In the genomic region with DNA sequence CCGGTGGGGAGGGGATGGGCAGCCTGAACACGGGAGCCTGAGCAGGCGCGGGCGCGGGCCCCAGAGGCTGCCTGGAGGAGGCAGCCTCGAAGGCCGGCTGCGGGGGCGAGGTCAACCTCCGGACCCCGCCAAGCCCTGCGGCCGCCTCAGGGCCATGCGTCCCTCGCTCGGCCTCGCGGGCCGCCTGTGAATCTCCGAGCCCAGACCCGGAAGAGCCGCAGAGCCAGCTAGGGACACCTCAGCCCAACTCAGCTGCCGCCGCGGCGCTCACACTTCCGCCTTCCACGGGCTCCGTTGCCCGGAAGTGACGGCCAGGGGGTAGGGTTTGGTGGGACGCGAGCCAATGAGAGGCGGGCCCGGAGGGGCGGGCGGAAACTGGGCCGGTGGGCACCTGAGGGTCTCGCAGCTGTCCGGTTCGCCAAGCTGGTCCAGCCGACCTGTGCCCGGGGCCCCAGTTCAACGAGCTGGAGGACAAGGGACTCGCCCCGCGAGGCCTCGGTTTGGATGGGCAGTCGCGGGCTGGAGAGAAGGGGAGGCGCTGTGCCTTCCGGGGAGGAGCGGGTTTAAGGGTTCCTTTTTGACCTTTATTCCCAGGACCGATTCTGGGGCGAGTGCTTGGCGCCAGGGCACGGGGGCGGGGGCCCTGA, we compare ENCODE assay signal across 8 cellular contexts. TPM values are rescaled to one million over a fixed set of nuclear protein-coding genes. Genes with fewer than 3 reads are reported as not detected.
DNase-seq lines count a peak whose midpoint lies in the region; ATAC-seq and TF ChIP-seq lines count a peak whose summit lies in the region.

A gene (minus strand): TSS at position 277 of the 647 bp plus-strand sequence. CDS start 386 bp downstream, outside the sequence.

- H3K9me3 ChIP-seq in adipocyte (ENCODE audit: control insufficient read depth, low read length) (no peaks in the 10 kb centered on the region), cardiac muscle cell (ENCODE audit: low read depth) (no peaks in the 10 kb centered on the region), tibial nerve (no peaks in the 10 kb centered on the region)

- no peaks in the 10 kb centered on the region for H3K9me3 Mint-ChIP-seq in T-cell

- 0 out of 3 replicates have a peak, but pooled peaks have one; percentile 0 for TF ChIP-seq CTCF in GM12872 (IDR thresholded peaks at IDR 0.05; ENCODE audit: insufficient read depth, low read depth, low read length)
- no peak for TF ChIP-seq CTCF in cardiac muscle cell (IDR thresholded peaks at IDR 0.05; ENCODE audit: low read depth, low read length)
- peak in 3 of 5 experiments; percentile 10 to 37 (median 25) for TF ChIP-seq CTCF in tibial nerve (IDR thresholded peaks at IDR 0.05)

- peaks cover 25% of the 10 kb centered on the region for H3K4me1 ChIP-seq in adipocyte (ENCODE audit: control insufficient read depth, insufficient read depth, low read length)
- peaks cover 6% of the 10 kb centered on the region for H3K4me1 ChIP-seq in cardiac muscle cell (ENCODE audit: low read depth)
- peaks cover 0 to 43% (median 24%) of the 10 kb centered on the region in 4 donors for H3K4me1 ChIP-seq in tibial nerve

- H3K9ac ChIP-seq in adipocyte (ENCODE audit: low read length) = peak within 1 kb of the TSS; percentile 96

- peak; percentile 77 for ATAC-seq in HG02610 (IDR thresholded peaks at IDR 0.05; ENCODE audit: unreplicated experiment)
- ATAC-seq in T-cell (replicated peaks in 1 of 4) = peak; percentile 89 to 92 (median 90)

- peak; percentile 92 to 96 for TF ChIP-seq POLR2A in tibial nerve (IDR thresholded peaks at IDR 0.05)

- DNase-seq in NCI-H1105 treated with DMSO at 0.1 percent for 48 hours (lab: John Stamatoyannopoulos, UW) = peak; percentile 74
- DNase-seq in T-cell = peak; percentile 80 to 95 (median 88)
- DNase-seq in adipocyte (ENCODE audit: low read depth) = peak; percentile 95
- DNase-seq in cardiac muscle cell (ENCODE audit: low read depth in 1 of 2, low spot score in 1 of 2) = peak; percentile 85 to 94
- DNase-seq in pons (ENCODE audit: low spot score) = peak; percentile 86
- DNase-seq in tibial nerve (ENCODE audit: low spot score in 2 of 2) = peak; percentile 86 to 89

- H3K4me3 Mint-ChIP-seq in T-cell = peak within 1 kb of the TSS; percentile 95 to 99 (median 97)

- H3K4me3 ChIP-seq in adipocyte (ENCODE audit: low read length) = peak within 1 kb of the TSS; percentile 93
- H3K4me3 ChIP-seq in cardiac muscle cell = peak within 1 kb of the TSS; percentile 72
- peak within 1 kb of the TSS; percentile 78 to 100 (median 90) for H3K4me3 ChIP-seq in tibial nerve

- H3K36me3 ChIP-seq in adipocyte (ENCODE audit: control insufficient read depth, insufficient read depth, low read length, severe bottlenecking) (peaks cover 4% of the 10 kb centered on the region), cardiac muscle cell (no peaks in the 10 kb centered on the region), tibial nerve (peaks cover 0 to 9% (median 0%) of the 10 kb centered on the region in 3 donors)

- peak within 1 kb of the TSS; percentile 34 for H3K27ac ChIP-seq in cardiac muscle cell
- H3K27ac ChIP-seq in tibial nerve = peak within 1 kb of the TSS; percentile 90 to 99 (median 96)

- POLR2A ChIA-PET in T-cell (lab: Charles Lee) = no interaction called here

- 0 to 1% methylated on average over 26 to 39 of the region's 59 CpGs for WGBS in tibial nerve, 2 donors

- H3K4me1 Mint-ChIP-seq in T-cell = peaks cover 26 to 47% (median 37%) of the 10 kb centered on the region in 3 donors

- CTCF ChIA-PET in T-cell (lab: Charles Lee) = interaction anchor here in 1 of 2 donors (0.7 to 0.8 kb wide), 3 partner anchors 55 to 190 kb away, joined by 3 to 4 read pairs (median 4); a partner anchor contains a TSS

- peak within 1 kb of the TSS; percentile 96 to 97 for H3K27ac Mint-ChIP-seq in T-cell

- TF ChIP-seq EP300 in tibial nerve (IDR thresholded peaks at IDR 0.05) = peak; percentile 86 to 97

- no peaks in the 10 kb centered on the region for H3K27me3 ChIP-seq in adipocyte (replicated peaks; ENCODE audit: control insufficient read depth, insufficient read depth, low read length)
- H3K27me3 ChIP-seq in cardiac muscle cell = no peaks in the 10 kb centered on the region
- no peaks in the 10 kb centered on the region for H3K27me3 ChIP-seq in tibial nerve

- peaks cover 1% of the 10 kb centered on the region for H3K36me3 Mint-ChIP-seq in T-cell

- H3K27me3 Mint-ChIP-seq in T-cell = no peaks in the 10 kb centered on the region

RNA-seq across cellular contexts. Expression of the gene that starts here (rescaled TPM):
- 10 to 100 TPM; 52.8 to 95.2 (median 82.3) TPM for total RNA-seq in T-cell
- 104 and 131 TPM in 2 replicates for total RNA-seq in cardiac muscle cell
- polyA plus RNA-seq in cardiac muscle cell = 68.1 and 94.4 TPM in 2 replicates
- total RNA-seq in tibial nerve = 100 to 1,000 TPM in 2 of 4 donors, 10 to 100 TPM in 2; 80.0 to 149 (median 123) TPM

Comparison
In these comparisons a context has a peak if more than half of its experiments do, and no peak if none do; other contexts are left out.
1. Peak in every context shown above with its lines: DNase-seq, ATAC-seq, H3K4me3 ChIP-seq and H3K27ac ChIP-seq.